ENCODE assay signal across 1 cellular context in the genomic region with DNA sequence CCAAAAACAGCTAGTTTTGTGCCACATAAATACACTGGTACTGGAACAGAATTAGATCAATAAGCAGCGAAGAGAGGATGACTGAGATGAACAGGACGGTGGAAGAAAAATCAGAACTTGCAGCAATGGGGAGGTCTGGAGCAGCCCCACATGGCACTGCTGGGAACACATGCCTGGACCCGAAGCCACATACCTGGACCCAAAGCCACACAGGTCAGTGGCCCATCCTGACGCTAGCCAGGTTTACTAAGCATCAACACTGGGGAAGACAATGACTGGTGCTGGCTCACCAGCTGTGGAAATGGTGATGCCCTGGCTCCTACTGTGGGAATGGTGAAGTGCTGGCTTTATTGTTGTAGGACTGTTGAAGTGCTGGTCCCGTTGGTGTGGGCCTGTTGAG.
TF ChIP-seq lines count a peak whose summit lies in the region.

No MANE protein-coding gene starts in this region.

TF ChIP-seq in IMR-90, 13 proteins besides CTCF, POLR2A, EP300 and RAD21 (continued from another document):
- TF ChIP-seq ELK1 (IDR thresholded peaks at IDR 0.05; ENCODE audit: borderline replicate concordance, low read depth, low read length) = no peak
- no peak for TF ChIP-seq SMC3 (IDR thresholded peaks at IDR 0.05; ENCODE audit: low read depth, low read length)
- TF ChIP-seq MXI1 (IDR thresholded peaks at IDR 0.05; ENCODE audit: borderline replicate concordance, low read depth, low read length) = no peak
- no peak for TF ChIP-seq FOS (IDR thresholded peaks at IDR 0.05; ENCODE audit: low read depth, low read length)
- TF ChIP-seq MAFK (IDR thresholded peaks at IDR 0.05; ENCODE audit: low read depth, low read length) = no peak
TF ChIP-seq in IMR-90: peak in this region for 0.
